Comparison of ENCODE assay signal across 8 cellular contexts in genomic region chr9:114908104-114908621, GRCh38. TPM values are rescaled to one million over a fixed set of nuclear protein-coding genes. Genes with fewer than 3 reads are reported as not detected.
A peak's percentile ranks its signal among the peaks of the same experiment; 100 is the strongest.
DNase-seq lines count a peak whose midpoint lies in the region; ATAC-seq and TF ChIP-seq lines count a peak whose summit lies in the region.

No MANE protein-coding gene starts in this region.

- no peaks in the 10 kb centered on the region for H4K20me1 ChIP-seq in SU-DHL-6 (ENCODE audit: low read depth, low read length)

- no peaks in the 10 kb centered on the region for H3K9me3 ChIP-seq in SU-DHL-6 (ENCODE audit: insufficient read depth, low read length)

- H3K36me3 ChIP-seq in SU-DHL-6 (ENCODE audit: low read length) = no peaks in the 10 kb centered on the region

- peak; percentile 100 for DNase-seq in M059J (ENCODE audit: low read depth)
- DNase-seq in left kidney (ENCODE audit: low read depth, low spot score) = peak; percentile 49
- DNase-seq in midbrain (lab: John Stamatoyannopoulos, UW) = no peak

- H3K4me3 ChIP-seq in SU-DHL-6 (ENCODE audit: insufficient read depth, low read length, poor library complexity, severe bottlenecking) = no peak overlapping the region

- no peaks in the 10 kb centered on the region for H3K79me2 ChIP-seq in SU-DHL-6 (ENCODE audit: insufficient read depth, low read length)

- TF ChIP-seq POLR2A in GM18505 (IDR thresholded peaks at IDR 0.05; ENCODE audit: borderline replicate concordance, extremely low read depth, insufficient read depth, insufficient read length) = no peak

- no peaks in the 10 kb centered on the region for H3K27me3 ChIP-seq in SU-DHL-6 (ENCODE audit: low read length)

- peak; percentile 52 for ATAC-seq in GM19023 (IDR thresholded peaks at IDR 0.05; ENCODE audit: unreplicated experiment)
- ATAC-seq in GM21447 (IDR thresholded peaks at IDR 0.05; ENCODE audit: unreplicated experiment) = no peak
- no peak for ATAC-seq in GM18505 (IDR thresholded peaks at IDR 0.05; ENCODE audit: unreplicated experiment)
- no peak for ATAC-seq in HG03175 (IDR thresholded peaks at IDR 0.05; ENCODE audit: unreplicated experiment)

- peak overlapping the region; percentile 90 for H3K27ac ChIP-seq in SU-DHL-6 (ENCODE audit: low read depth, low read length)

- peak overlapping the region; percentile 43 for H3K4me2 ChIP-seq in SU-DHL-6 (ENCODE audit: low read depth, low read length, poor library complexity, severe bottlenecking)

- no peaks in the 10 kb centered on the region for H3K9me2 ChIP-seq in SU-DHL-6 (replicated peaks; ENCODE audit: insufficient read depth, low read length)

- TF ChIP-seq CTCF in SU-DHL-6 (IDR thresholded peaks at IDR 0.05; ENCODE audit: insufficient read depth, low read length, poor library complexity, severe bottlenecking) = no peak

- H2AFZ ChIP-seq in SU-DHL-6 (ENCODE audit: low read depth, low read length, severe bottlenecking) = no peak overlapping the region

- H3K9ac ChIP-seq in SU-DHL-6 (ENCODE audit: low read length) = peak overlapping the region; percentile 32

- peaks cover 28% of the 10 kb centered on the region for H3F3A ChIP-seq in SU-DHL-6 (ENCODE audit: insufficient read depth)

RNA-seq across cellular contexts. Expression of gene TNFSF8, which starts 22.2 kb away (rescaled TPM):
- not detected in 2 replicates for total RNA-seq in M059J (2014; rRNA removed; shearing (Covaris generic))
